26 cellular contexts compared by ENCODE assay signal in the genomic region with DNA sequence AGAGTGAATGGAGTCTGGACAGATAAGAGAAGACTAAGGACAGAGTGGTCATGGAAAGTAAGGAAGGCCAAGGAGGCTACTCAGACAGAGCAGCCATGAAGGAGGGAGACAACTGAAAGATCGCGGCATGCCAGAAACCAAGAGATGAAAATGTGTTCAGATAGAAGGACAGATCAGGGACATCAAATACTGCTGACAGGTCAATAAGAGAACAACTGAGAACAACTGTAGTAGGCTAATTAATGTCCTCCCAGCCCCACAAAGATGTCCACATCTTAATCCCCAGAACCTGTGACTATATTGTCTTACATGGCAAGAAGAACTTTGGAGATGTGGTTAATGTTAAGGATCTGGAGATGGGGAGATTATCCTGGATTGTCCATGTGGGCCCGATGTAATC. TPM values are rescaled to one million over a fixed set of nuclear protein-coding genes. Genes with fewer than 3 reads are reported as not detected.
DNase-seq lines count a peak whose midpoint lies in the region; ATAC-seq and TF ChIP-seq lines count a peak whose summit lies in the region.
"Had no signal": no experiment of that assay in that cellular context is flagged by ENCODE, and none has a peak within 500 bp of the region (broad histone marks: within the 10 kb centered on the region; RNA-seq: fewer than 3 reads in every experiment).

No MANE protein-coding gene starts in this region.

- CTCF ChIA-PET in activated CD4-positive, alpha-beta T cell treated with anti-CD3 and anti-CD28 coated beads, Interleukin-2, amount 10 ng/mL, durations not matched to agents 7 days and 5 days (lab: Charles Lee), result no interaction called here
- CTCF ChIA-PET in CD4-positive, alpha-beta memory T cell (lab: Charles Lee; ENCODE audit: partially characterized antibody), result interaction anchor here (1.6 kb wide), 1 partner anchor 16 kb away, joined by 4 read pairs; no protein-coding TSS in a partner anchor
- CTCF ChIA-PET in activated CD8-positive, alpha-beta T cell treated with anti-CD3 and anti-CD28 coated beads for 36 hours (lab: Charles Lee), result no interaction called here

- no peak overlapping the region for H3K27ac ChIP-seq in CD4-positive, alpha-beta memory T cell (ENCODE audit: low read depth, low read length)
- H3K27ac ChIP-seq in effector memory CD4-positive, alpha-beta T cell (ENCODE audit: insufficient read depth, low read length, poor library complexity, severe bottlenecking), result peak overlapping the region; percentile 39
- no peak overlapping the region for H3K27ac ChIP-seq in thyroid gland
- H3K27ac ChIP-seq: breast epithelium, colonic mucosa, foreskin keratinocyte, hepatocyte, HL-60, psoas muscle had no signal

- no peak for ATAC-seq in activated CD8-positive, alpha-beta T cell treated with anti-CD3 and anti-CD28 coated beads for 36 hours
- no peak for ATAC-seq in GM21825 (IDR thresholded peaks at IDR 0.05; ENCODE audit: unreplicated experiment)
- ATAC-seq: esophagus mucosa, foreskin keratinocyte, HCT116, psoas muscle had no signal

- no peaks in the 10 kb centered on the region for H3K36me3 ChIP-seq in CD4-positive, alpha-beta memory T cell (ENCODE audit: insufficient read depth, low read length)
- no peaks in the 10 kb centered on the region for H3K36me3 ChIP-seq in effector memory CD4-positive, alpha-beta T cell (ENCODE audit: control insufficient read depth, insufficient read depth, low read length)
- no peaks in the 10 kb centered on the region for H3K36me3 ChIP-seq in thyroid gland
- H3K36me3 ChIP-seq: BE2C, breast epithelium, colonic mucosa had no signal

- intact Hi-C loops in CD4-positive, alpha-beta memory T cell (cut with micrococcal nuclease), result loop anchor here (5.0 kb wide), 2 partner anchors 120 to 155 kb away; partner anchors contain the start of genes LLPH and TMBIM4
- intact Hi-C loops in activated CD8-positive, alpha-beta T cell treated with anti-CD3 and anti-CD28 coated beads for 36 hours (cut with micrococcal nuclease), result no loop called here
- intact Hi-C loops in thyroid gland (cut with DNase I), result no loop called here

- TF ChIP-seq CTCF in activated CD8-positive, alpha-beta T cell treated with anti-CD3 and anti-CD28 coated beads for 36 hours (IDR thresholded peaks at IDR 0.05), result no peak
- no peak for TF ChIP-seq CTCF in thyroid gland (IDR thresholded peaks at IDR 0.05)

- peak overlapping the region; percentile 97 for H3K27ac Mint-ChIP-seq in activated CD4-positive, alpha-beta T cell treated with anti-CD3 and anti-CD28 coated beads, Interleukin-2, amount 10 ng/mL, durations not matched to agents 7 days and 5 days
- peak overlapping the region; percentile 61 to 94 (median 85) for H3K27ac Mint-ChIP-seq in CD4-positive, alpha-beta memory T cell
- H3K27ac Mint-ChIP-seq in activated CD8-positive, alpha-beta T cell treated with anti-CD3 and anti-CD28 coated beads for 36 hours, result peak overlapping the region; percentile 44
- H3K27ac Mint-ChIP-seq: type B pancreatic cell had no signal

- H3K9me3 ChIP-seq in CD4-positive, alpha-beta memory T cell (ENCODE audit: control insufficient read depth in 1 of 2, low read length in 2 of 2), result no peaks in the 10 kb centered on the region
- no peaks in the 10 kb centered on the region for H3K9me3 ChIP-seq in effector memory CD4-positive, alpha-beta T cell (ENCODE audit: control insufficient read depth, low read length)
- no peaks in the 10 kb centered on the region for H3K9me3 ChIP-seq in thyroid gland
- H3K9me3 ChIP-seq: BE2C, breast epithelium, colonic mucosa, psoas muscle had no signal

- peaks cover 65% of the 10 kb centered on the region for H3K4me1 Mint-ChIP-seq in activated CD4-positive, alpha-beta T cell treated with anti-CD3 and anti-CD28 coated beads, Interleukin-2, amount 10 ng/mL, durations not matched to agents 7 days and 5 days
- peaks cover 71 to 94% (median 82%) of the 10 kb centered on the region in 4 donors for H3K4me1 Mint-ChIP-seq in CD4-positive, alpha-beta memory T cell
- peaks cover 60% of the 10 kb centered on the region for H3K4me1 Mint-ChIP-seq in activated CD8-positive, alpha-beta T cell treated with anti-CD3 and anti-CD28 coated beads for 36 hours (ENCODE audit: low read depth)

- H3K4me1 ChIP-seq in CD4-positive, alpha-beta memory T cell (ENCODE audit: insufficient read depth, low read length), result peaks cover 96% of the 10 kb centered on the region
- H3K4me1 ChIP-seq in effector memory CD4-positive, alpha-beta T cell (ENCODE audit: control insufficient read depth, insufficient read depth, low read length, poor library complexity, severe bottlenecking), result peaks cover 43% of the 10 kb centered on the region
- no peaks in the 10 kb centered on the region for H3K4me1 ChIP-seq in thyroid gland
- H3K4me1 ChIP-seq: BE2C, breast epithelium, colonic mucosa, foreskin keratinocyte, psoas muscle had no signal

- H3K27me3 Mint-ChIP-seq in activated CD4-positive, alpha-beta T cell treated with anti-CD3 and anti-CD28 coated beads, Interleukin-2, amount 10 ng/mL, durations not matched to agents 7 days and 5 days, result no peaks in the 10 kb centered on the region
- H3K27me3 Mint-ChIP-seq in CD4-positive, alpha-beta memory T cell, result no peaks in the 10 kb centered on the region
- H3K27me3 Mint-ChIP-seq in activated CD8-positive, alpha-beta T cell treated with anti-CD3 and anti-CD28 coated beads for 36 hours, result no peaks in the 10 kb centered on the region
- H3K27me3 Mint-ChIP-seq: type B pancreatic cell had no signal

- POLR2A ChIA-PET in activated CD4-positive, alpha-beta T cell treated with anti-CD3 and anti-CD28 coated beads, Interleukin-2, amount 10 ng/mL, durations not matched to agents 7 days and 5 days (lab: Charles Lee), result no interaction called here
- POLR2A ChIA-PET in CD4-positive, alpha-beta memory T cell (lab: Charles Lee; ENCODE audit: partially characterized antibody), result no interaction called here
- POLR2A ChIA-PET in activated CD8-positive, alpha-beta T cell treated with anti-CD3 and anti-CD28 coated beads for 36 hours (lab: Charles Lee), result no interaction called here

- peaks cover 50% of the 10 kb centered on the region for H3K36me3 Mint-ChIP-seq in activated CD4-positive, alpha-beta T cell treated with anti-CD3 and anti-CD28 coated beads, Interleukin-2, amount 10 ng/mL, durations not matched to agents 7 days and 5 days (ENCODE audit: low read depth)
- no peaks in the 10 kb centered on the region for H3K36me3 Mint-ChIP-seq in CD4-positive, alpha-beta memory T cell
- peaks cover 9% of the 10 kb centered on the region for H3K36me3 Mint-ChIP-seq in activated CD8-positive, alpha-beta T cell treated with anti-CD3 and anti-CD28 coated beads for 36 hours (ENCODE audit: low read depth)
- H3K36me3 Mint-ChIP-seq: type B pancreatic cell had no signal

- H3K9me3 Mint-ChIP-seq in activated CD4-positive, alpha-beta T cell treated with anti-CD3 and anti-CD28 coated beads, Interleukin-2, amount 10 ng/mL, durations not matched to agents 7 days and 5 days, result peaks cover 37% of the 10 kb centered on the region
- no peaks in the 10 kb centered on the region for H3K9me3 Mint-ChIP-seq in CD4-positive, alpha-beta memory T cell
- H3K9me3 Mint-ChIP-seq in activated CD8-positive, alpha-beta T cell treated with anti-CD3 and anti-CD28 coated beads for 36 hours, result no peaks in the 10 kb centered on the region
- H3K9me3 Mint-ChIP-seq: type B pancreatic cell had no signal

- 94 to 99% methylated on average over 3 of the region's 3 CpGs for WGBS in thyroid gland, 2 donors

- no peak for DNase-seq in activated CD4-positive, alpha-beta T cell treated with anti-CD3 and anti-CD28 coated beads, Interleukin-2, amount 10 ng/mL, durations not matched to agents 7 days and 5 days
- DNase-seq in activated CD4-positive, alpha-beta T cell treated with anti-CD3 and anti-CD28 coated beads, Interleukin-2, amount 50 U/mL, for 48 hours, result no peak
- no peak for DNase-seq in CD4-positive, alpha-beta memory T cell
- no peak for DNase-seq in activated CD8-positive, alpha-beta T cell treated with anti-CD3 and anti-CD28 coated beads for 36 hours
- DNase-seq in effector memory CD4-positive, alpha-beta T cell, result no peak
- no peak for DNase-seq in thyroid gland
- no peak for DNase-seq in NCI-H1092 treated with DMSO at 0.1 percent for 48 hours (lab: John Stamatoyannopoulos, UW)
- DNase-seq: amygdala; BE2C; colonic mucosa; foreskin keratinocyte; mesenchymal stem cell; NCI-H1105; NCI-H2029; NCI-H2227 treated with DMSO at 0.1 percent for 48 hours; NCI-H69; nucleus accumbens; psoas muscle; stimulated activated CD8-positive, alpha-beta memory T cell treated with anti-CD3 and anti-CD28 coated beads, Interleukin-4, amount 100 ng/mL, for 48 hours had no signal

- H3K4me3 Mint-ChIP-seq in activated CD4-positive, alpha-beta T cell treated with anti-CD3 and anti-CD28 coated beads, Interleukin-2, amount 10 ng/mL, durations not matched to agents 7 days and 5 days, result peak overlapping the region; percentile 35
- H3K4me3 Mint-ChIP-seq in CD4-positive, alpha-beta memory T cell, result peak overlapping the region in 7 of 8 donors; percentile 36 to 79 (median 73)
- H3K4me3 Mint-ChIP-seq in activated CD8-positive, alpha-beta T cell treated with anti-CD3 and anti-CD28 coated beads for 36 hours, result no peak overlapping the region
- H3K4me3 Mint-ChIP-seq: type B pancreatic cell had no signal

- TF ChIP-seq POLR2A in thyroid gland (IDR thresholded peaks at IDR 0.05), result no peak

- H3K4me3 ChIP-seq in CD4-positive, alpha-beta memory T cell (ENCODE audit: low read length in 2 of 2), result peak overlapping the region in 1 of 2 donors; percentile 35
- no peak overlapping the region for H3K4me3 ChIP-seq in effector memory CD4-positive, alpha-beta T cell (ENCODE audit: insufficient read depth, low read depth, low read length, poor library complexity, severe bottlenecking)
- no peak overlapping the region for H3K4me3 ChIP-seq in thyroid gland (replicated peaks in 1 of 3)
- H3K4me3 ChIP-seq: breast epithelium, colonic mucosa, hepatocyte, psoas muscle had no signal

- H3K27me3 ChIP-seq in CD4-positive, alpha-beta memory T cell (ENCODE audit: insufficient read depth, low read length), result no peaks in the 10 kb centered on the region
- H3K27me3 ChIP-seq in effector memory CD4-positive, alpha-beta T cell (replicated peaks; ENCODE audit: control insufficient read depth, insufficient read depth, low read length, poor library complexity, severe bottlenecking), result no peaks in the 10 kb centered on the region
- H3K27me3 ChIP-seq in thyroid gland, result no peaks in the 10 kb centered on the region
- H3K27me3 ChIP-seq: BE2C, breast epithelium, colonic mucosa had no signal

RNA-seq across cellular contexts. Expression of gene HELB, which starts 15.0 kb away (rescaled TPM):
- 10 to 100 TPM; 42.3 to 43.3 TPM for total RNA-seq in activated CD4-positive, alpha-beta T cell treated with anti-CD3 and anti-CD28 coated beads, Interleukin-2, amount 10 ng/mL, durations not matched to agents 7 days and 5 days
- total RNA-seq in CD4-positive, alpha-beta memory T cell, result 10 to 100 TPM; 64.9 to 69.0 TPM
- 10 to 100 TPM; 20.2 to 34.1 TPM for polyA plus RNA-seq in CD4-positive, alpha-beta memory T cell
- 10 to 100 TPM; 16.1 to 16.2 TPM for total RNA-seq in activated CD8-positive, alpha-beta T cell treated with anti-CD3 and anti-CD28 coated beads for 36 hours
- 1 to 10 TPM; 5.1 to 6.6 (median 5.9) TPM for total RNA-seq in thyroid gland

Comparison
In these comparisons a context has a peak if more than half of its experiments do, and no peak if none do; other contexts are left out.
1. H3K27ac Mint-ChIP-seq: peak in every context shown above with its lines; median percentile 97 in activated CD4-positive, alpha-beta T cell treated with anti-CD3 and anti-CD28 coated beads, Interleukin-2, amount 10 ng/mL, durations not matched to agents 7 days and 5 days; 85 in CD4-positive, alpha-beta memory T cell; 44 in activated CD8-positive, alpha-beta T cell treated with anti-CD3 and anti-CD28 coated beads for 36 hours.